ENCODE assay signal across 19 cellular contexts in the genomic region with DNA sequence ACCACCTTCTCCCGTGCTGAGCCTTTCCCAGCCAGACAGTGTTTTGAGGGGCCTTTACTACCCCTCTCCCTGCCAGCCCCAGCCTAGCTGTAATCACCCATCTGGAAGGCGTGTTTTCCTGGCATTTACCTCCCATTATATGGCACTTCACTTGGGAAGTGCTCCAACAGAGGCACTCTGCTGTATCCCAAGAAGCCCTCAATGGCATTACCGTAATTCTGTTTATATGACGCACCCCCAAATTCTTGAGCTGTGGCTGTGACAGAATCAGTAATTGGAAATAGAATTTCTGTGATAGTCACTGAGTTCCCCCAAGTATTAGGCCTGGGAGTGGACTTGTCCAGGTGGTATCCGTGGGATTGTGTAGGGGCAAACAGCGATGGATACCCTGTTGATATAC.
"Had no signal": no experiment of that assay in that cellular context is flagged by ENCODE, and none has a peak within 500 bp of the region (broad histone marks: within the 10 kb centered on the region; RNA-seq: fewer than 3 reads in every experiment).

No MANE protein-coding gene starts in this region.

- ATAC-seq: activated CD4-positive, alpha-beta T cell treated with anti-CD3 and anti-CD28 coated beads for 36 hours; activated CD8-positive, alpha-beta memory T cell treated with anti-CD3 and anti-CD28 coated beads, Interleukin-2, amount 10 ng/mL, durations not matched to agents 7 days and 5 days; gastroesophageal sphincter; left lobe of liver; mucosa of descending colon; naive thymus-derived CD4-positive, alpha-beta T cell; stimulated activated effector memory CD8-positive, alpha-beta T cell treated with anti-CD3 and anti-CD28 coated beads, Interleukin-12 subunit alpha, Interleukin-12 subunit beta, amount 100 ng/mL, for 72 hours had no signal

- H3K36me3 Mint-ChIP-seq: activated CD4-positive, alpha-beta memory T cell treated with anti-CD3 and anti-CD28 coated beads for 36 hours; activated CD8-positive, alpha-beta memory T cell treated with anti-CD3 and anti-CD28 coated beads, Interleukin-2, amount 10 ng/mL, durations not matched to agents 7 days and 5 days; memory B cell; naive thymus-derived CD4-positive, alpha-beta T cell; stimulated activated effector memory CD8-positive, alpha-beta T cell treated with anti-CD3 and anti-CD28 coated beads, Interleukin-12 subunit alpha, Interleukin-12 subunit beta, amount 100 ng/mL, for 72 hours had no signal

- H3K27ac ChIP-seq: cardiac muscle cell, dorsolateral prefrontal cortex, gastroesophageal sphincter, neutrophil, vagina had no signal

- H3K27me3 ChIP-seq: cardiac muscle cell, dorsolateral prefrontal cortex, vagina had no signal

- FAIRE-seq: keratinocyte had no signal

- H3K4me1 ChIP-seq: gastroesophageal sphincter, vagina had no signal

- H3K9me3 ChIP-seq: gastroesophageal sphincter, mucosa of descending colon, neutrophil, vagina had no signal

- H3K9me3 Mint-ChIP-seq: activated CD4-positive, alpha-beta memory T cell treated with anti-CD3 and anti-CD28 coated beads for 36 hours; activated T-helper 2 cell treated with anti-CD3 and anti-CD28 coated beads, Interferon-gamma antibody, Interleukin-2, Interleukin-4, amounts not matched to agents 10 μg/mL and 5 μg/mL and 100 μg/mL, durations not matched to agents 14 hours and 24 hours and 36 hours; memory B cell; naive thymus-derived CD4-positive, alpha-beta T cell; stimulated activated effector memory CD8-positive, alpha-beta T cell treated with anti-CD3 and anti-CD28 coated beads, Interleukin-12 subunit alpha, Interleukin-12 subunit beta, amount 100 ng/mL, for 72 hours had no signal

- H3K36me3 ChIP-seq: cardiac muscle cell, gastroesophageal sphincter, neutrophil, vagina had no signal

- H3K4me1 Mint-ChIP-seq: activated CD4-positive, alpha-beta T cell treated with anti-CD3 and anti-CD28 coated beads for 36 hours; activated CD8-positive, alpha-beta memory T cell treated with anti-CD3 and anti-CD28 coated beads, Interleukin-2, amount 10 ng/mL, durations not matched to agents 7 days and 5 days; memory B cell; stimulated activated effector memory CD8-positive, alpha-beta T cell treated with anti-CD3 and anti-CD28 coated beads, Interleukin-12 subunit alpha, Interleukin-12 subunit beta, amount 100 ng/mL, for 72 hours had no signal

- DNase-seq: activated CD4-positive, alpha-beta memory T cell treated with anti-CD3 and anti-CD28 coated beads for 36 hours; activated CD4-positive, alpha-beta T cell treated with anti-CD3 and anti-CD28 coated beads for 36 hours; activated CD8-positive, alpha-beta memory T cell treated with anti-CD3 and anti-CD28 coated beads, Interleukin-2, amount 10 ng/mL, durations not matched to agents 7 days and 5 days; activated naive CD4-positive, alpha-beta T cell treated with anti-CD3 and anti-CD28 coated beads, Interleukin-2, amount 50 U/mL, for 16 hours; activated T-cell treated with anti-CD3 and anti-CD28 coated beads, Interleukin-2, amount 50 U/mL, for 1 hour; dorsolateral prefrontal cortex; erythroblast; mucosa of descending colon; naive thymus-derived CD4-positive, alpha-beta T cell; stimulated activated CD4-positive, alpha-beta T cell treated with anti-CD3 and anti-CD28 coated beads, Interleukin-12 subunit alpha, Interleukin-12 subunit beta, amount 100 ng/mL, for 4 hours had no signal

- H3K27ac Mint-ChIP-seq: activated CD4-positive, alpha-beta memory T cell treated with anti-CD3 and anti-CD28 coated beads for 36 hours; activated CD4-positive, alpha-beta T cell treated with anti-CD3 and anti-CD28 coated beads for 36 hours; activated CD8-positive, alpha-beta memory T cell treated with anti-CD3 and anti-CD28 coated beads, Interleukin-2, amount 10 ng/mL, durations not matched to agents 7 days and 5 days; activated T-helper 2 cell treated with anti-CD3 and anti-CD28 coated beads, Interferon-gamma antibody, Interleukin-2, Interleukin-4, amounts not matched to agents 10 μg/mL and 5 μg/mL and 100 μg/mL, durations not matched to agents 14 hours and 24 hours and 36 hours; memory B cell; naive thymus-derived CD4-positive, alpha-beta T cell; stimulated activated effector memory CD8-positive, alpha-beta T cell treated with anti-CD3 and anti-CD28 coated beads, Interleukin-12 subunit alpha, Interleukin-12 subunit beta, amount 100 ng/mL, for 72 hours had no signal

- H3K4me3 ChIP-seq: cardiac muscle cell, dorsolateral prefrontal cortex, gastroesophageal sphincter, mucosa of descending colon, vagina had no signal

- H3K4me3 Mint-ChIP-seq: activated CD4-positive, alpha-beta memory T cell treated with anti-CD3 and anti-CD28 coated beads for 36 hours; activated CD4-positive, alpha-beta T cell treated with anti-CD3 and anti-CD28 coated beads for 36 hours; activated CD8-positive, alpha-beta memory T cell treated with anti-CD3 and anti-CD28 coated beads, Interleukin-2, amount 10 ng/mL, durations not matched to agents 7 days and 5 days; memory B cell; naive thymus-derived CD4-positive, alpha-beta T cell; stimulated activated effector memory CD8-positive, alpha-beta T cell treated with anti-CD3 and anti-CD28 coated beads, Interleukin-12 subunit alpha, Interleukin-12 subunit beta, amount 100 ng/mL, for 72 hours had no signal
